Comparison of ENCODE assay signal across 1 cellular context in the genomic region with DNA sequence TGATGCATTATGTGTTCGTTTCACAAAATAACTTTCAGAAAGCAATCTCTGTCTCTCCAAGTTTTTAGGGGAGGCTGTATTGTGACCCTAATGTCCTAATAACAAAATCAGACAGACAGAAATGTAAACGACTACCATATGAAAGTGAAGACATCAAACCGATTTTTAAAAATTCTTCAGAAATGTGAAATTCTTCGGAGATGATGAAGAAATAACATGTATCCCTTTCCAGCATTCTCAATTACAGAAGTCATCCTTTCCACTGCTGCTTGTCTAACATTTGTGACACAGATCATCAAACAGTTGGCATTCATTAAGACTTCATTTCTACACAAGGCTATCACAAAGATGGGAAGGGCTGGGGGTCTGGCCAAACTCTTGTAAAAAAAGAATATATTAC.
TF ChIP-seq lines count a peak whose summit lies in the region.

No MANE protein-coding gene starts in this region.

TF ChIP-seq in SK-N-SH, 30 proteins besides CTCF, POLR2A, EP300 and RAD21:
- TF ChIP-seq TCF12 (IDR thresholded peaks at IDR 0.05): peak; percentile 18; the same call in 1 of the 2 replicates
- TF ChIP-seq, protein P1, sequence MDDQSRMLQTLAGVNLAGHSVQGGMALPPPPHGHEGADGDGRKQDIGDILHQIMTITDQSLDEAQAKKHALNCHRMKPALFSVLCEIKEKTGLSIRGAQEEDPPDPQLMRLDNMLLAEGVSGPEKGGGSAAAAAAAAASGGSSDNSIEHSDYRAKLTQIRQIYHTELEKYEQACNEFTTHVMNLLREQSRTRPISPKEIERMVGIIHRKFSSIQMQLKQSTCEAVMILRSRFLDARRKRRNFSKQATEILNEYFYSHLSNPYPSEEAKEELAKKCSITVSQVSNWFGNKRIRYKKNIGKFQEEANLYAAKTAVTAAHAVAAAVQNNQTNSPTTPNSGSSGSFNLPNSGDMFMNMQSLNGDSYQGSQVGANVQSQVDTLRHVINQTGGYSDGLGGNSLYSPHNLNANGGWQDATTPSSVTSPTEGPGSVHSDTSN (IDR thresholded peaks at IDR 0.05): peak; percentile 39; the same call in 1 of the 2 replicates
- TF ChIP-seq GATA2 (CRISPR knock-in tag; IDR thresholded peaks at IDR 0.05): no peak
